In the genomic region with DNA sequence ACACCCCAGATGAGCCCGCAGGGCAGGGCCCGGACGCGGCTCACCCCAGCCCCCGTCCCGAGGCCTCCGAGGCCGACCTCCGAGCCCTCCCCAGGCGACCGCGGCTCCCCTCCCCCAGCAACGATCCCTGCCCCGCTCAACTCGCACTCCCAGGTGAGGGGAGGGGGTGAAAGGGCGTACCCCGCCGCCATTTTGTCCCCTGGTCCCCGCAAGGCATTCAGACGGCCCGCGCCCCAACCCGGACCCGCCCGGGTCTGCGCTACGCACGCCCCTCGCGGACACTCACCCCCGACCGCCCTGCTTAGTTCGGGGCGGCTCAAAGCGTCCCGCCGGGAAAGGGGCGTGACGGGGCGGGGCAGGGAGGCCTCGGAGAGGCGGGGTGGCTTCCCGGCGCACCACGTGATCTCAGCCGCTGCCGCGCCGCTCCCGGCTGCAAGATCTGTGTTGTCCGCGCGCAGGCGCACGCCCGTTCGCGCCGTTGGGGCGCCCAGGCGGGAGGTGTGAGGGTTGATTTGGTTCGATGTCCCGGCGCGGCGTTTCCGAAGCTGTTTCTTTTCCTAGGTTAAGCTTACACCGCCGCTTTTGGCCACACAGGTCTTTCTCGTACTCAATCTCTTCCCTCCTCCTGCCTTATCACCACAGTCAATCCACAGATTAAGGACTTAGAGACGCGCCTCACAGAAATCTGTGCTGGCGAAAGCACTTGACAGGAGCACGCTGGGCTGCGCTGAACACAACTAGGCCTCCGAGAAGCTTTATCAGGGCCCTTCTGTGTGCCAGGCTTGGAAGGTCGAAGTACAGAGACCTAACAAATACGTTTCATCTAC, we compare ENCODE assay signal across 1 cellular context.
A peak's percentile ranks its signal among the peaks of the same experiment; 100 is the strongest.
TF ChIP-seq lines count a peak whose summit lies in the region.

A gene with protein sequence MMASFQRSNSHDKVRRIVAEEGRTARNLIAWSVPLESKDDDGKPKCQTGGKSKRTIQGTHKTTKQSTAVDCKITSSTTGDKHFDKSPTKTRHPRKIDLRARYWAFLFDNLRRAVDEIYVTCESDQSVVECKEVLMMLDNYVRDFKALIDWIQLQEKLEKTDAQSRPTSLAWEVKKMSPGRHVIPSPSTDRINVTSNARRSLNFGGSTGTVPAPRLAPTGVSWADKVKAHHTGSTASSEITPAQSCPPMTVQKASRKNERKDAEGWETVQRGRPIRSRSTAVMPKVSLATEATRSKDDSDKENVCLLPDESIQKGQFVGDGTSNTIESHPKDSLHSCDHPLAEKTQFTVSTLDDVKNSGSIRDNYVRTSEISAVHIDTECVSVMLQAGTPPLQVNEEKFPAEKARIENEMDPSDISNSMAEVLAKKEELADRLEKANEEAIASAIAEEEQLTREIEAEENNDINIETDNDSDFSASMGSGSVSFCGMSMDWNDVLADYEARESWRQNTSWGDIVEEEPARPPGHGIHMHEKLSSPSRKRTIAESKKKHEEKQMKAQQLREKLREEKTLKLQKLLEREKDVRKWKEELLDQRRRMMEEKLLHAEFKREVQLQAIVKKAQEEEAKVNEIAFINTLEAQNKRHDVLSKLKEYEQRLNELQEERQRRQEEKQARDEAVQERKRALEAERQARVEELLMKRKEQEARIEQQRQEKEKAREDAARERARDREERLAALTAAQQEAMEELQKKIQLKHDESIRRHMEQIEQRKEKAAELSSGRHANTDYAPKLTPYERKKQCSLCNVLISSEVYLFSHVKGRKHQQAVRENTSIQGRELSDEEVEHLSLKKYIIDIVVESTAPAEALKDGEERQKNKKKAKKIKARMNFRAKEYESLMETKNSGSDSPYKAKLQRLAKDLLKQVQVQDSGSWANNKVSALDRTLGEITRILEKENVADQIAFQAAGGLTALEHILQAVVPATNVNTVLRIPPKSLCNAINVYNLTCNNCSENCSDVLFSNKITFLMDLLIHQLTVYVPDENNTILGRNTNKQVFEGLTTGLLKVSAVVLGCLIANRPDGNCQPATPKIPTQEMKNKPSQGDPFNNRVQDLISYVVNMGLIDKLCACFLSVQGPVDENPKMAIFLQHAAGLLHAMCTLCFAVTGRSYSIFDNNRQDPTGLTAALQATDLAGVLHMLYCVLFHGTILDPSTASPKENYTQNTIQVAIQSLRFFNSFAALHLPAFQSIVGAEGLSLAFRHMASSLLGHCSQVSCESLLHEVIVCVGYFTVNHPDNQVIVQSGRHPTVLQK (N-terminal part only) (minus strand): TSS at position 328 of the 827 bp plus-strand sequence. CDS start 21,523 bp downstream, outside the sequence.

TF ChIP-seq in HepG2, 621 proteins besides CTCF, POLR2A, EP300 and RAD21 (continued from another document and continues in another):
- TF ChIP-seq PRDM15 (CRISPR knock-in tag; IDR thresholded peaks at IDR 0.05) (no peak), DPF2 (CRISPR knock-in tag; IDR thresholded peaks at IDR 0.05; ENCODE audit: borderline replicate concordance, low read depth) (no peak), ELF4 (CRISPR knock-in tag; IDR thresholded peaks at IDR 0.05; ENCODE audit: borderline replicate concordance) (peak; percentile 84), ZNF430 (CRISPR knock-in tag; IDR thresholded peaks at IDR 0.05) (peak; percentile 98), ZBTB39 (CRISPR knock-in tag; IDR thresholded peaks at IDR 0.05) (peak; percentile 83; the same call in 1 of the 2 replicates), ZNF253 (CRISPR knock-in tag; IDR thresholded peaks at IDR 0.05; ENCODE audit: borderline replicate concordance) (peak; percentile 97), SP4 (CRISPR knock-in tag; IDR thresholded peaks at IDR 0.05) (peak; percentile 90; the same call in 1 of the 2 replicates), KDM5B (CRISPR knock-in tag; IDR thresholded peaks at IDR 0.05; ENCODE audit: borderline replicate concordance) (peak; percentile 99), ZNF740 (CRISPR knock-in tag; IDR thresholded peaks at IDR 0.05) (no peak; the same call in 1 of the 2 replicates), ZNF101 (CRISPR knock-in tag; IDR thresholded peaks at IDR 0.05; ENCODE audit: borderline replicate concordance, low read depth) (no peak; the same call in 1 of the 2 replicates), HDAC6 (IDR thresholded peaks at IDR 0.05; ENCODE audit: low read depth, low read length) (no peak), ZSCAN22 (CRISPR knock-in tag; IDR thresholded peaks at IDR 0.05) (peak; percentile 88), XBP1 (CRISPR knock-in tag; IDR thresholded peaks at IDR 0.05) (peak; percentile 81; the same call in 1 of the 2 replicates), RORA (CRISPR knock-in tag; IDR thresholded peaks at IDR 0.05) (no peak), CREM (IDR thresholded peaks at IDR 0.05) (no peak), CREM (CRISPR knock-in tag; IDR thresholded peaks at IDR 0.05) (no peak), SMAD1 (CRISPR knock-in tag; IDR thresholded peaks at IDR 0.05; ENCODE audit: borderline replicate concordance, low read depth) (no peak), FOSL2 (CRISPR knock-in tag; IDR thresholded peaks at IDR 0.05) (peak; percentile 42; the same call in 1 of the 2 replicates), ZNF280B (CRISPR knock-in tag; IDR thresholded peaks at IDR 0.05; ENCODE audit: borderline replicate concordance) (peak; percentile 91; the same call in 1 of the 2 replicates), ZKSCAN5 (CRISPR knock-in tag; IDR thresholded peaks at IDR 0.05) (no peak), MTA3 (CRISPR knock-in tag; IDR thresholded peaks at IDR 0.05) (no peak), TFDP1 (CRISPR knock-in tag; IDR thresholded peaks at IDR 0.05; ENCODE audit: borderline replicate concordance) (peak; percentile 99), TP53 (CRISPR knock-in tag; conservative IDR thresholded peaks at IDR 0.05) (peak; percentile 61; the same call in 1 of the 2 replicates), KLF13 (CRISPR knock-in tag; IDR thresholded peaks at IDR 0.05) (no peak), ZNF343 (CRISPR knock-in tag; IDR thresholded peaks at IDR 0.05) (peak; percentile 97), ZFP62 (CRISPR knock-in tag; IDR thresholded peaks at IDR 0.05) (no peak), NFIB (CRISPR knock-in tag; IDR thresholded peaks at IDR 0.05; ENCODE audit: borderline replicate concordance) (peak; percentile 94), SAFB2 (CRISPR knock-in tag; IDR thresholded peaks at IDR 0.05; ENCODE audit: borderline replicate concordance, low read depth) (peak; percentile 93), ZNF678 (CRISPR knock-in tag; IDR thresholded peaks at IDR 0.05) (no peak; the same call in none of the 2 replicates), MNT (IDR thresholded peaks at IDR 0.05) (0 out of 2 replicates have a peak, but pooled peaks have one; percentile 15), ZBTB8A (CRISPR knock-in tag; IDR thresholded peaks at IDR 0.05; ENCODE audit: borderline replicate concordance, low read depth) (peak; percentile 98), ZNF652 (CRISPR knock-in tag; IDR thresholded peaks at IDR 0.05; ENCODE audit: borderline replicate concordance, low read depth) (no peak), ZNF619 (CRISPR knock-in tag; IDR thresholded peaks at IDR 0.05) (no peak), ZNF883 (CRISPR knock-in tag; IDR thresholded peaks at IDR 0.05; ENCODE audit: not compliant biosample characterization) (peak; percentile 68)
- TF ChIP-seq, protein P1, sequence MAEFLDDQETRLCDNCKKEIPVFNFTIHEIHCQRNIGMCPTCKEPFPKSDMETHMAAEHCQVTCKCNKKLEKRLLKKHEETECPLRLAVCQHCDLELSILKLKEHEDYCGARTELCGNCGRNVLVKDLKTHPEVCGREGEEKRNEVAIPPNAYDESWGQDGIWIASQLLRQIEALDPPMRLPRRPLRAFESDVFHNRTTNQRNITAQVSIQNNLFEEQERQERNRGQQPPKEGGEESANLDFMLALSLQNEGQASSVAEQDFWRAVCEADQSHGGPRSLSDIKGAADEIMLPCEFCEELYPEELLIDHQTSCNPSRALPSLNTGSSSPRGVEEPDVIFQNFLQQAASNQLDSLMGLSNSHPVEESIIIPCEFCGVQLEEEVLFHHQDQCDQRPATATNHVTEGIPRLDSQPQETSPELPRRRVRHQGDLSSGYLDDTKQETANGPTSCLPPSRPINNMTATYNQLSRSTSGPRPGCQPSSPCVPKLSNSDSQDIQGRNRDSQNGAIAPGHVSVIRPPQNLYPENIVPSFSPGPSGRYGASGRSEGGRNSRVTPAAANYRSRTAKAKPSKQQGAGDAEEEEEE (CRISPR knock-in tag; IDR thresholded peaks at IDR 0.05; ENCODE audit: borderline replicate concordance) = no peak
- TF ChIP-seq, protein P2, sequence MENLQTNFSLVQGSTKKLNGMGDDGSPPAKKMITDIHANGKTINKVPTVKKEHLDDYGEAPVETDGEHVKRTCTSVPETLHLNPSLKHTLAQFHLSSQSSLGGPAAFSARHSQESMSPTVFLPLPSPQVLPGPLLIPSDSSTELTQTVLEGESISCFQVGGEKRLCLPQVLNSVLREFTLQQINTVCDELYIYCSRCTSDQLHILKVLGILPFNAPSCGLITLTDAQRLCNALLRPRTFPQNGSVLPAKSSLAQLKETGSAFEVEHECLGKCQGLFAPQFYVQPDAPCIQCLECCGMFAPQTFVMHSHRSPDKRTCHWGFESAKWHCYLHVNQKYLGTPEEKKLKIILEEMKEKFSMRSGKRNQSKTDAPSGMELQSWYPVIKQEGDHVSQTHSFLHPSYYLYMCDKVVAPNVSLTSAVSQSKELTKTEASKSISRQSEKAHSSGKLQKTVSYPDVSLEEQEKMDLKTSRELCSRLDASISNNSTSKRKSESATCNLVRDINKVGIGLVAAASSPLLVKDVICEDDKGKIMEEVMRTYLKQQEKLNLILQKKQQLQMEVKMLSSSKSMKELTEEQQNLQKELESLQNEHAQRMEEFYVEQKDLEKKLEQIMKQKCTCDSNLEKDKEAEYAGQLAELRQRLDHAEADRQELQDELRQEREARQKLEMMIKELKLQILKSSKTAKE (CRISPR knock-in tag; IDR thresholded peaks at IDR 0.05; ENCODE audit: borderline replicate concordance) = no peak
